27 cellular contexts compared by ENCODE assay signal in genomic region chr1:116453906-116454305, GRCh38.
DNase-seq lines count a peak whose midpoint lies in the region; ATAC-seq and TF ChIP-seq lines count a peak whose summit lies in the region.
"Had no signal": no experiment of that assay in that cellular context is flagged by ENCODE, and none has a peak within 500 bp of the region (broad histone marks: within the 10 kb centered on the region; RNA-seq: fewer than 3 reads in every experiment).

No MANE protein-coding gene starts in this region.

- H3K23ac ChIP-seq in trophoblast cell (ENCODE audit: low read length) = no peak overlapping the region

- H3K27me3 Mint-ChIP-seq in Caco-2 (ENCODE audit: insufficient read depth, unreplicated experiment) (no peaks in the 10 kb centered on the region), HFFc6 (ENCODE audit: insufficient read depth) (peaks cover 14% of the 10 kb centered on the region)

- intact Hi-C loops in Caco-2 (cut with micrococcal nuclease; ENCODE audit: unreplicated experiment) = loop anchor here (1.0 kb wide), 1 partner anchor 21 kb away; no protein-coding TSS in a partner anchor

- peak overlapping the region; percentile 6 for H3K18ac ChIP-seq in trophoblast cell (ENCODE audit: low read length)

- no peak overlapping the region for H3K14ac ChIP-seq in trophoblast cell (ENCODE audit: low read length)

- H2AFZ ChIP-seq in trophoblast cell (ENCODE audit: insufficient read depth, low read length, poor library complexity) = no peak overlapping the region
- H2AFZ ChIP-seq: parathyroid adenoma had no signal

- H2BK5ac ChIP-seq in trophoblast cell (ENCODE audit: low read depth, low read length, poor library complexity) = peak overlapping the region; percentile 43

- H3K4me1 ChIP-seq in Caco-2 = peaks cover 60% of the 10 kb centered on the region
- H3K4me1 ChIP-seq in SJCRH30 = peaks cover 26% of the 10 kb centered on the region
- H3K4me1 ChIP-seq in trophoblast cell (ENCODE audit: control insufficient read depth in 1 of 2, insufficient read depth in 2 of 2, low read length in 2 of 2) = peaks cover 21 to 43% of the 10 kb centered on the region in 2 experiments
- H3K4me1 ChIP-seq: A549, parathyroid adenoma, right lobe of liver, stomach had no signal

- H3K36me3 Mint-ChIP-seq in Caco-2 (ENCODE audit: insufficient read depth, unreplicated experiment) = no peaks in the 10 kb centered on the region
- H3K36me3 Mint-ChIP-seq in HFFc6 (ENCODE audit: low read depth) = no peaks in the 10 kb centered on the region
- H3K36me3 Mint-ChIP-seq: naive thymus-derived CD8-positive, alpha-beta T cell had no signal

- peak overlapping the region; percentile 2 for H4K8ac ChIP-seq in trophoblast cell (ENCODE audit: low read depth, low read length)

- H4K91ac ChIP-seq in trophoblast cell (ENCODE audit: low read depth, low read length) = peak overlapping the region; percentile 65

- H3K27ac ChIP-seq in SJCRH30 = peak overlapping the region; percentile 46
- peak overlapping the region; percentile 75 for H3K27ac ChIP-seq in trophoblast cell (ENCODE audit: low read depth, low read length)
- H3K27ac ChIP-seq: A549, parathyroid adenoma, right lobe of liver, stomach, upper lobe of left lung had no signal

- no peak for TF ChIP-seq CTCF in Caco-2 (IDR thresholded peaks at IDR 0.05; ENCODE audit: insufficient read depth in 1 of 2, low read depth in 1 of 2, low read length in 1 of 2, severe bottlenecking in 1 of 2, unreplicated experiment in 1 of 2)
- no peak for TF ChIP-seq CTCF in HFFc6 (IDR thresholded peaks at IDR 0.05)

- H3K9me3 ChIP-seq in Caco-2 (no peaks in the 10 kb centered on the region), SJCRH30 (replicated peaks) (no peaks in the 10 kb centered on the region), trophoblast cell (ENCODE audit: insufficient read depth, low read depth, low read length) (no peaks in the 10 kb centered on the region)
- H3K9me3 ChIP-seq: A549, right lobe of liver, stomach, upper lobe of left lung had no signal

- H3K79me1 ChIP-seq in trophoblast cell (ENCODE audit: low read length) = peaks cover 29% of the 10 kb centered on the region

- no peaks in the 10 kb centered on the region for H3K27me3 ChIP-seq in Caco-2 (replicated peaks; ENCODE audit: control insufficient read depth, insufficient read depth, low read length)
- no peaks in the 10 kb centered on the region for H3K27me3 ChIP-seq in SJCRH30
- no peaks in the 10 kb centered on the region for H3K27me3 ChIP-seq in trophoblast cell (ENCODE audit: insufficient read depth, low read length)
- H3K27me3 ChIP-seq: right lobe of liver, stomach, upper lobe of left lung had no signal

- no peak overlapping the region for H4K12ac ChIP-seq in trophoblast cell (ENCODE audit: low read depth, low read length)

- H3K9me3 Mint-ChIP-seq in Caco-2 (ENCODE audit: unreplicated experiment) (no peaks in the 10 kb centered on the region), HFFc6 (no peaks in the 10 kb centered on the region)
- H3K9me3 Mint-ChIP-seq: naive thymus-derived CD8-positive, alpha-beta T cell had no signal

- DNase-seq in Caco-2 (peak; percentile 66 to 85), SJCRH30 (peak; percentile 45 to 55), iPS-NIHi7 (ENCODE audit: extremely low spot score) (peak; percentile 49), trophoblast cell (peak; percentile 85 to 87), occipital lobe (lab: John Stamatoyannopoulos, UW) (no peak), HFFc6 (no peak), germinal center (ENCODE audit: low spot score) (no peak)
- DNase-seq: activated CD4-positive, alpha-beta T cell treated with anti-CD3 and anti-CD28 coated beads, Interleukin-2, amount 50 U/mL, for 4 hours; activated CD4-positive, CD25-positive, alpha-beta regulatory T cell; activated CD8-positive, alpha-beta memory T cell treated with anti-CD3 and anti-CD28 coated beads, Interleukin-2, amount 50 U/mL, for 4 hours; activated naive CD4-positive, alpha-beta T cell treated with anti-CD3 and anti-CD28 coated beads, Interleukin-2, amount 50 U/mL, for 16 hours; caudate nucleus; glutamatergic neuron; mesenchymal stem cell; naive thymus-derived CD8-positive, alpha-beta T cell; NCI-H1092; NCI-H2029; NCI-H82; right lobe of liver; stomach; SW 1271; upper lobe of left lung had no signal

- H3K79me2 ChIP-seq in trophoblast cell (ENCODE audit: control insufficient read depth, insufficient read depth, low read length, poor library complexity) = peaks cover 5% of the 10 kb centered on the region
- H3K79me2 ChIP-seq: parathyroid adenoma had no signal

- CTCF ChIA-PET in Caco-2 (lab: Charles Lee) = interaction anchor here (0.6 to 2.3 kb wide), 2 partner anchors 12 to 31 kb away, joined by 3 to 6 read pairs; no protein-coding TSS in a partner anchor

- ATAC-seq in GM19035 (IDR thresholded peaks at IDR 0.05; ENCODE audit: unreplicated experiment) = no peak
- ATAC-seq: A549; GM12878; naive thymus-derived CD8-positive, alpha-beta T cell had no signal

- peak overlapping the region; percentile 24 for H3K4me2 ChIP-seq in trophoblast cell (ENCODE audit: low read length)
- H3K4me2 ChIP-seq: A549 had no signal

- peaks cover 32% of the 10 kb centered on the region for H3K4me1 Mint-ChIP-seq in Caco-2 (ENCODE audit: low read depth, unreplicated experiment)
- H3K4me1 Mint-ChIP-seq in HFFc6 (ENCODE audit: low read depth) = no peaks in the 10 kb centered on the region
- H3K4me1 Mint-ChIP-seq: B cell; naive thymus-derived CD8-positive, alpha-beta T cell had no signal

- no peak overlapping the region for H3K9ac ChIP-seq in trophoblast cell (ENCODE audit: low read length)
- H3K9ac ChIP-seq: parathyroid adenoma had no signal

- H2BK120ac ChIP-seq in trophoblast cell (ENCODE audit: insufficient read depth, low read length, poor library complexity) = peak overlapping the region; percentile 37

- peak overlapping the region; percentile 36 for H3K4me3 Mint-ChIP-seq in Caco-2 (ENCODE audit: unreplicated experiment)
- H3K4me3 Mint-ChIP-seq in HFFc6 = no peak overlapping the region
- H3K4me3 Mint-ChIP-seq: B cell; naive thymus-derived CD8-positive, alpha-beta T cell had no signal

- H2BK12ac ChIP-seq in trophoblast cell (ENCODE audit: low read length) = peak overlapping the region; percentile 25

- POLR2A ChIA-PET in Caco-2 (lab: Charles Lee) = interaction anchor here (0.5 kb wide), 1 partner anchor 614 kb away, joined by 3 read pairs; no protein-coding TSS in a partner anchor

- no peak overlapping the region for H2AK5ac ChIP-seq in trophoblast cell (ENCODE audit: low read length)

- H3K27ac Mint-ChIP-seq in Caco-2 (ENCODE audit: unreplicated experiment) = peak overlapping the region; percentile 93
- H3K27ac Mint-ChIP-seq in HFFc6 = no peak overlapping the region
- H3K27ac Mint-ChIP-seq: B cell; naive thymus-derived CD8-positive, alpha-beta T cell had no signal

- H3K36me3 ChIP-seq in Caco-2 (ENCODE audit: control insufficient read depth, insufficient read depth, low read length) = no peaks in the 10 kb centered on the region
- H3K36me3 ChIP-seq in SJCRH30 = no peaks in the 10 kb centered on the region
- H3K36me3 ChIP-seq in trophoblast cell (ENCODE audit: control insufficient read depth in 1 of 2, insufficient read depth in 2 of 2, low read length in 2 of 2) = no peaks in the 10 kb centered on the region
- H3K36me3 ChIP-seq: right lobe of liver, stomach, upper lobe of left lung had no signal

- H3K4me3 ChIP-seq in Caco-2 (ENCODE audit: low read depth, low read length) (no peak overlapping the region), SJCRH30 (no peak overlapping the region), trophoblast cell (ENCODE audit: low read depth, low read length) (no peak overlapping the region)
- H3K4me3 ChIP-seq: A549, GM12878, right lobe of liver, stomach, upper lobe of left lung had no signal

- no CpG with 5 or more reads among the region's 4 CpGs for WGBS in trophoblast cell (ENCODE audit: extremely low coverage, insufficient coverage, insufficient read length)

- BruUV-seq in Caco-2 (replicated peaks; lab: Mats Ljungman, UMichigan) = no TSS peak

- no peak overlapping the region for H3K4ac ChIP-seq in trophoblast cell (ENCODE audit: low read depth, low read length)

Comparison
In these comparisons a context has a peak if more than half of its experiments do, and no peak if none do; other contexts are left out.
1. DNase-seq: peak in Caco-2 (2 of 2), SJCRH30 (2 of 2), iPS-NIHi7 (single experiment) and trophoblast cell (2 of 2); none in occipital lobe (single experiment), HFFc6 (single experiment) and germinal center (single experiment).